In genomic region chr7:151850484-151851159, GRCh38 we compare ENCODE assay signal across 11 cellular contexts. TPM values are rescaled to one million over a fixed set of nuclear protein-coding genes. Genes with fewer than 3 reads are reported as not detected.
DNase-seq lines count a peak whose midpoint lies in the region; ATAC-seq, FAIRE-seq and TF ChIP-seq lines count a peak whose summit lies in the region.
"Had no signal": no experiment of that assay in that cellular context is flagged by ENCODE, and none has a peak within 500 bp of the region (broad histone marks: within the 10 kb centered on the region; RNA-seq: fewer than 3 reads in every experiment).

No MANE protein-coding gene starts in this region.

- H4K20me1 ChIP-seq in keratinocyte (ENCODE audit: control insufficient read depth, extremely low read depth, insufficient read depth, low read length): no peaks in the 10 kb centered on the region

- TF ChIP-seq CTCF in activated B cell treated with CpG ODN at 0.5 μM for 24 hours (IDR thresholded peaks at IDR 0.05): no peak
- TF ChIP-seq CTCF in keratinocyte (optimal IDR thresholded peaks at IDR 0.05 in 1 of 3, IDR thresholded peaks at IDR 0.05 in 1 of 3, conservative IDR thresholded peaks at IDR 0.05 in 1 of 3; ENCODE audit: extremely low read depth in 1 of 3, insufficient read depth in 2 of 3, low read length in 3 of 3): no peak

- H3K4me3 Mint-ChIP-seq in activated CD4-positive, alpha-beta T cell treated with anti-CD3 and anti-CD28 coated beads for 36 hours: peak overlapping the region; percentile 56
- H3K4me3 Mint-ChIP-seq in activated B cell treated with CpG ODN at 0.5 μM for 24 hours: peak overlapping the region; percentile 81
- peak overlapping the region; percentile 81 to 89 for H3K4me3 Mint-ChIP-seq in stimulated activated naive B cell treated with anti-CD40 and anti-IgM and Interleukin-4, amounts not matched to agents 10 μg/mL and 1 μg/mL and 100 μg/mL, for 72 hours

- no peaks in the 10 kb centered on the region for H3K79me2 ChIP-seq in keratinocyte (ENCODE audit: control insufficient read depth, insufficient read depth, low read length)

- peaks cover 3% of the 10 kb centered on the region for H3K27me3 ChIP-seq in keratinocyte (ENCODE audit: control insufficient read depth, extremely low read depth, insufficient read depth, low read length)

- peaks cover 9% of the 10 kb centered on the region for H3K4me1 ChIP-seq in keratinocyte (ENCODE audit: control insufficient read depth, extremely low read depth, insufficient read depth, low read length)

- DNase-seq in activated CD4-positive, alpha-beta T cell treated with anti-CD3 and anti-CD28 coated beads for 36 hours: peak; percentile 20
- DNase-seq in activated CD4-positive, alpha-beta T cell treated with anti-CD3 and anti-CD28 coated beads, Interleukin-2, amount 50 U/mL, for 4 hours: no peak
- no peak for DNase-seq in activated B cell treated with CpG ODN at 0.5 μM for 24 hours
- no peak for DNase-seq in keratinocyte (ENCODE audit: low read depth, low spot score)
- DNase-seq in stimulated activated naive B cell treated with anti-CD40 and anti-IgM and Interleukin-4, amounts not matched to agents 10 μg/mL and 1 μg/mL and 100 μg/mL, for 72 hours: no peak
- DNase-seq in pons (ENCODE audit: low spot score): no peak
- no peak for DNase-seq in germinal center (ENCODE audit: low spot score)
- DNase-seq: ACHN, small intestine had no signal

- peak overlapping the region; percentile 67 for H3K4me2 ChIP-seq in keratinocyte (ENCODE audit: control insufficient read depth, extremely low read depth, insufficient read depth, low read depth, low read length)

- H3K36me3 Mint-ChIP-seq in activated CD4-positive, alpha-beta T cell treated with anti-CD3 and anti-CD28 coated beads for 36 hours (ENCODE audit: low read depth): no peaks in the 10 kb centered on the region
- peaks cover 1% of the 10 kb centered on the region for H3K36me3 Mint-ChIP-seq in activated B cell treated with CpG ODN at 0.5 μM for 24 hours (ENCODE audit: low read depth)
- H3K36me3 Mint-ChIP-seq in stimulated activated naive B cell treated with anti-CD40 and anti-IgM and Interleukin-4, amounts not matched to agents 10 μg/mL and 1 μg/mL and 100 μg/mL, for 72 hours: no peaks in the 10 kb centered on the region

- no peaks in the 10 kb centered on the region for H3K9me3 Mint-ChIP-seq in activated CD4-positive, alpha-beta T cell treated with anti-CD3 and anti-CD28 coated beads for 36 hours (ENCODE audit: low read depth)
- no peaks in the 10 kb centered on the region for H3K9me3 Mint-ChIP-seq in activated B cell treated with CpG ODN at 0.5 μM for 24 hours
- no peaks in the 10 kb centered on the region for H3K9me3 Mint-ChIP-seq in stimulated activated naive B cell treated with anti-CD40 and anti-IgM and Interleukin-4, amounts not matched to agents 10 μg/mL and 1 μg/mL and 100 μg/mL, for 72 hours

- ATAC-seq in activated CD4-positive, alpha-beta T cell treated with anti-CD3 and anti-CD28 coated beads for 36 hours: peak; percentile 12
- ATAC-seq in activated B cell treated with CpG ODN at 0.5 μM for 24 hours (ENCODE audit: low read depth) (no peak), HG03280 (IDR thresholded peaks at IDR 0.05; ENCODE audit: unreplicated experiment) (no peak)
- peak in 1 of 2 donors; percentile 5 for ATAC-seq in stimulated activated naive B cell treated with anti-CD40 and anti-IgM and Interleukin-4, amounts not matched to agents 10 μg/mL and 1 μg/mL and 100 μg/mL, for 72 hours (replicated peaks)

- H3K9me1 ChIP-seq in keratinocyte (ENCODE audit: control insufficient read depth, extremely low read depth, insufficient read depth, low read length): no peaks in the 10 kb centered on the region

- POLR2A ChIA-PET in activated CD4-positive, alpha-beta T cell treated with anti-CD3 and anti-CD28 coated beads for 36 hours (lab: Charles Lee): no interaction called here
- POLR2A ChIA-PET in activated B cell treated with CpG ODN at 0.5 μM for 24 hours (lab: Charles Lee): interaction anchor here (0.7 to 3.7 kb wide), 7 partner anchors 12 to 84 kb away, joined by 3 to 26 read pairs (median 4); partner anchors contain the start of gene PRKAG2

- H3K9ac ChIP-seq in keratinocyte (ENCODE audit: control insufficient read depth, extremely low read depth, insufficient read depth, low read length): no peak overlapping the region

- H3K27me3 Mint-ChIP-seq in activated CD4-positive, alpha-beta T cell treated with anti-CD3 and anti-CD28 coated beads for 36 hours: no peaks in the 10 kb centered on the region
- H3K27me3 Mint-ChIP-seq in activated B cell treated with CpG ODN at 0.5 μM for 24 hours: no peaks in the 10 kb centered on the region
- H3K27me3 Mint-ChIP-seq in stimulated activated naive B cell treated with anti-CD40 and anti-IgM and Interleukin-4, amounts not matched to agents 10 μg/mL and 1 μg/mL and 100 μg/mL, for 72 hours: no peaks in the 10 kb centered on the region

- CTCF ChIA-PET in activated CD4-positive, alpha-beta T cell treated with anti-CD3 and anti-CD28 coated beads for 36 hours (lab: Charles Lee): interaction anchor here (0.6 to 0.7 kb wide), 2 partner anchors 9 to 71 kb away, joined by 3 read pairs; no protein-coding TSS in a partner anchor
- CTCF ChIA-PET in activated B cell treated with CpG ODN at 0.5 μM for 24 hours (lab: Charles Lee): interaction anchor here (1.7 kb wide), 1 partner anchor 68 kb away, joined by 7 read pairs; no protein-coding TSS in a partner anchor

- H2AFZ ChIP-seq in keratinocyte (ENCODE audit: control insufficient read depth, low read length): no peak overlapping the region

- dilution Hi-C loops in keratinocyte (cut with MboI; ENCODE audit: extremely low pct_ligation_motif_present, low sequenced_read_pairs): no loop called here

- H3K9me3 ChIP-seq in keratinocyte (ENCODE audit: control insufficient read depth, low read depth, low read length): no peaks in the 10 kb centered on the region

- H3K4me1 Mint-ChIP-seq in activated CD4-positive, alpha-beta T cell treated with anti-CD3 and anti-CD28 coated beads for 36 hours: peaks cover 26% of the 10 kb centered on the region
- peaks cover 32% of the 10 kb centered on the region for H3K4me1 Mint-ChIP-seq in activated B cell treated with CpG ODN at 0.5 μM for 24 hours
- peaks cover 22 to 38% of the 10 kb centered on the region in 2 donors for H3K4me1 Mint-ChIP-seq in stimulated activated naive B cell treated with anti-CD40 and anti-IgM and Interleukin-4, amounts not matched to agents 10 μg/mL and 1 μg/mL and 100 μg/mL, for 72 hours

- intact Hi-C loops in activated CD4-positive, alpha-beta T cell treated with anti-CD3 and anti-CD28 coated beads for 36 hours (cut with DNase I, micrococcal nuclease): loop anchor here in 1 of 2 experiments (1.0 kb wide), 1 partner anchor 26 kb away; no protein-coding TSS in a partner anchor
- intact Hi-C loops in activated B cell treated with CpG ODN at 0.5 μM for 24 hours (cut with micrococcal nuclease): loop anchor here (1.0 kb wide), 3 partner anchors 11 to 67 kb away; no protein-coding TSS in a partner anchor

- H3K4me3 ChIP-seq in keratinocyte (ENCODE audit: control insufficient read depth in 2 of 3, extremely low read depth in 1 of 3, insufficient read depth in 2 of 3, low read depth in 1 of 3, low read length in 3 of 3): no peak overlapping the region

- FAIRE-seq in keratinocyte (lab: Jason Lieb, UNC): no peak
- FAIRE-seq: colon, small intestine had no signal

- H3K36me3 ChIP-seq in keratinocyte (ENCODE audit: control insufficient read depth in 2 of 2, extremely low read depth in 1 of 2, insufficient read depth in 2 of 2, low read length in 2 of 2): no peaks in the 10 kb centered on the region

- peak overlapping the region; percentile 93 for H3K27ac Mint-ChIP-seq in activated CD4-positive, alpha-beta T cell treated with anti-CD3 and anti-CD28 coated beads for 36 hours
- H3K27ac Mint-ChIP-seq in activated B cell treated with CpG ODN at 0.5 μM for 24 hours: peak overlapping the region; percentile 85
- peak overlapping the region; percentile 96 for H3K27ac Mint-ChIP-seq in stimulated activated naive B cell treated with anti-CD40 and anti-IgM and Interleukin-4, amounts not matched to agents 10 μg/mL and 1 μg/mL and 100 μg/mL, for 72 hours

- no peak overlapping the region for H3K27ac ChIP-seq in keratinocyte (ENCODE audit: control insufficient read depth, insufficient read depth, low read length)

RNA-seq across cellular contexts. Expression of gene PRKAG2, which starts 26.3 kb away (rescaled TPM):
- 10 to 100 TPM; 19.6 to 21.5 TPM for total RNA-seq in activated CD4-positive, alpha-beta T cell treated with anti-CD3 and anti-CD28 coated beads for 36 hours
- 19.7 TPM in 2 replicates for total RNA-seq in activated B cell treated with CpG ODN at 0.5 μM for 24 hours
- 28.3 to 40.7 TPM (median 39.5 TPM) in 3 replicates for polyA plus RNA-seq in keratinocyte
- 40.0 TPM for polyA plus RNA-seq in keratinocyte (2011; ENCODE audit: low read depth)
- polyA plus RNA-seq in keratinocyte (2011; cell fraction: cytosol; rRNA removed): 35.3 and 49.9 TPM in 2 replicates
- 25.8 and 30.8 TPM in 2 replicates for polyA plus RNA-seq in keratinocyte (2011; cell fraction: nucleus; rRNA removed)
- 15.7 and 29.4 TPM in 2 replicates for polyA plus RNA-seq in keratinocyte (2012; ENCODE audit: low replicate concordance)
- polyA minus RNA-seq in keratinocyte: 7.1 to 22.9 TPM (median 11.2 TPM) in 3 replicates
- 20.7 TPM for polyA minus RNA-seq in keratinocyte (2011; cell fraction: cytosol; rRNA and poly(A)+ RNA removed)
- 11.4 and 17.1 TPM in 2 replicates for polyA minus RNA-seq in keratinocyte (2011; cell fraction: nucleus; rRNA and poly(A)+ RNA removed)
